ENCODE assay signal across 10 cellular contexts in the genomic region with DNA sequence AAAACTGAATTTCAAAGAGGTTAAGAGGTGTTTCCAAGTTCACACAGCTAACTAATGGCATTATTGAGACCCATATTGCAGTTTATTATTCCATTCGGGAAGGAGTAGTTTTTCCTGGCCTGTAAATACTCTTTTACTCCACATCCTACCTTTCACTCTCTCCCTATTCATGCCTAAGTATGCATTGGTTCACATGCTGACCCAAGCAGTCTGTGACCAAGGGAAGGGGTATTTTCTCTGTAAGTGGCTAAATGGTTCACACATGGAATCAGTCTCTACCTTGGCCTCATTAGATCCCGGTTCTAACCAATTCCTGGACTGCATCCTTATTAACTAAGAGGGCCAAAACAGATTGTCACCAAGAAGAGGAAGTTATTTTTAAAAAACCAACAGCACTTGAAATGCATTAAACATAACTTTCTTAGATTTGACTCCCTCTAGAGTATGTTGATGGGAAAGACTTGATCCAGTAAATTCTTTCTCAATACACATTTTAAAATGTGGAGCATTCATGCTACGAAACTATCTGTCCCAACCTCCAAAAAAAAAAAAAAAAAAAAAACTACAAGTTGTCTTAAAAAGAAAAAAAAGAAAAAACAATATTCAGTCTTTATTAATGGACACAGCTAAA. TPM values are rescaled to one million over a fixed set of nuclear protein-coding genes. Genes with fewer than 3 reads are reported as not detected.
DNase-seq lines count a peak whose midpoint lies in the region; ATAC-seq and TF ChIP-seq lines count a peak whose summit lies in the region.
"Had no signal": no experiment of that assay in that cellular context is flagged by ENCODE, and none has a peak within 500 bp of the region (broad histone marks: within the 10 kb centered on the region; RNA-seq: fewer than 3 reads in every experiment).

No MANE protein-coding gene starts in this region.

- peak; percentile 48 for TF ChIP-seq CTCF in AG09319 (IDR thresholded peaks at IDR 0.05; ENCODE audit: low read depth, low read length)
- peak; percentile 15 for TF ChIP-seq CTCF in kidney epithelial cell (IDR thresholded peaks at IDR 0.05; ENCODE audit: insufficient read depth, low read length, poor library complexity, severe bottlenecking)
- peak in 1 of 4 experiments; percentile 18 for TF ChIP-seq CTCF in sigmoid colon (IDR thresholded peaks at IDR 0.05)

- TF ChIP-seq EP300 in sigmoid colon (IDR thresholded peaks at IDR 0.05) = no peak

- no peak for TF ChIP-seq POLR2A in sigmoid colon (IDR thresholded peaks at IDR 0.05)

- no peaks in the 10 kb centered on the region for H3K9me3 ChIP-seq in adipocyte (ENCODE audit: control insufficient read depth, low read length)
- no peaks in the 10 kb centered on the region for H3K9me3 ChIP-seq in sigmoid colon

- no peak for ATAC-seq in GM18520 (IDR thresholded peaks at IDR 0.05; ENCODE audit: unreplicated experiment)

- DNase-seq in AG09319 (ENCODE audit: extremely low read depth, low read depth) (no peak), LHCN-M2 (ENCODE audit: low read depth) (peak; percentile 39), adipocyte (ENCODE audit: low read depth) (peak; percentile 67), kidney epithelial cell (ENCODE audit: low read depth) (no peak), NCI-H2081 treated with DMSO at 0.1 percent for 48 hours (lab: John Stamatoyannopoulos, UW) (no peak), iPS-NIHi11 (ENCODE audit: low spot score) (no peak), sigmoid colon (no peak)
- DNase-seq: activated naive CD4-positive, alpha-beta T cell had no signal

- no peaks in the 10 kb centered on the region for H3K27me3 ChIP-seq in adipocyte (replicated peaks; ENCODE audit: control insufficient read depth, insufficient read depth, low read length)
- H3K27me3 ChIP-seq in kidney epithelial cell (ENCODE audit: control insufficient read depth, insufficient read depth, low read length) = no peaks in the 10 kb centered on the region
- H3K27me3 ChIP-seq in sigmoid colon = no peaks in the 10 kb centered on the region

- 27 to 35% methylated on average over 3 of the region's 3 CpGs for WGBS in sigmoid colon, 2 donors

- no peak overlapping the region for H3K4me3 ChIP-seq in adipocyte (ENCODE audit: low read length)
- no peak overlapping the region for H3K4me3 ChIP-seq in kidney epithelial cell (ENCODE audit: low read depth, low read length)
- no peak overlapping the region for H3K4me3 ChIP-seq in sigmoid colon

- peak overlapping the region; percentile 13 for H3K9ac ChIP-seq in adipocyte (ENCODE audit: low read length)

- H3K27ac ChIP-seq in sigmoid colon = no peak overlapping the region

- H3K36me3 ChIP-seq in adipocyte (ENCODE audit: control insufficient read depth, insufficient read depth, low read length, severe bottlenecking) = no peaks in the 10 kb centered on the region
- no peaks in the 10 kb centered on the region for H3K36me3 ChIP-seq in kidney epithelial cell (ENCODE audit: control insufficient read depth, insufficient read depth, low read length)
- no peaks in the 10 kb centered on the region for H3K36me3 ChIP-seq in sigmoid colon

- H3K4me1 ChIP-seq in adipocyte (ENCODE audit: control insufficient read depth, insufficient read depth, low read length) (peaks cover 25% of the 10 kb centered on the region), sigmoid colon (no peaks in the 10 kb centered on the region)

- intact Hi-C loops in sigmoid colon (cut with DNase I) = no loop called here

RNA-seq across cellular contexts. Expression of a gene that starts 17.8 kb away (rescaled TPM):
- total RNA-seq in LHCN-M2 (2014; rRNA removed) = not detected in 2 replicates
- 0.09 TPM for polyA plus RNA-seq in LHCN-M2 (2012)
- 0.88 and 1.9 TPM in 2 replicates for total RNA-seq in kidney epithelial cell
- total RNA-seq in sigmoid colon = 10 to 100 TPM in 3 of 4 donors, 1 to 10 TPM in 1; 1.6 to 17.4 (median 13.2) TPM
- 10 to 100 TPM in 1 of 3 donors, 1 to 10 TPM in 1, under 1 TPM in 1; 0.69 to 10.8 (median 5.2) TPM for polyA plus RNA-seq in sigmoid colon
- total RNA-seq: Daoy had no signal

Comparison
In these comparisons a context has a peak if more than half of its experiments do, and no peak if none do; other contexts are left out.
1. DNase-seq: peak in LHCN-M2 (single experiment) and adipocyte (single experiment); none in AG09319 (single experiment), kidney epithelial cell (single experiment), NCI-H2081 treated with DMSO at 0.1 percent for 48 hours (single experiment), iPS-NIHi11 (single experiment) and sigmoid colon (single experiment).